In genomic region chr12:50243507-50243906, GRCh38 we compare ENCODE assay signal across 16 cellular contexts. TPM values are rescaled to one million over a fixed set of nuclear protein-coding genes. Genes with fewer than 3 reads are reported as not detected.
A peak's percentile ranks its signal among the peaks of the same experiment; 100 is the strongest.
DNase-seq lines count a peak whose midpoint lies in the region; ATAC-seq and TF ChIP-seq lines count a peak whose summit lies in the region.
"Had no signal": no experiment of that assay in that cellular context is flagged by ENCODE, and none has a peak within 500 bp of the region (broad histone marks: within the 10 kb centered on the region; RNA-seq: fewer than 3 reads in every experiment).

No MANE protein-coding gene starts in this region.

- H3K36me3 ChIP-seq in RWPE2 (ENCODE audit: low read depth): peaks cover 12% of the 10 kb centered on the region
- H3K36me3 ChIP-seq in hepatocyte (replicated peaks; ENCODE audit: insufficient read depth, low read depth): no peaks in the 10 kb centered on the region
- H3K36me3 ChIP-seq in skeletal muscle tissue (ENCODE audit: control insufficient read depth in 3 of 3, insufficient read depth in 3 of 3, low read length in 3 of 3): peaks cover 0 to 2% (median 0%) of the 10 kb centered on the region in 3 donors
- H3K36me3 ChIP-seq: right lobe of liver had no signal

- H3K9me2 ChIP-seq in hepatocyte (replicated peaks; ENCODE audit: insufficient read depth): no peaks in the 10 kb centered on the region

- 71% methylated on average over 1 of the region's 1 CpG for WGBS in hepatocyte (ENCODE audit: low lambda C conversion rate, missing lambda C conversion rate)

- no peak for ATAC-seq in RWPE2 (ENCODE audit: low read depth)
- no peak for ATAC-seq in GM21447 (IDR thresholded peaks at IDR 0.05; ENCODE audit: unreplicated experiment)
- ATAC-seq: right lobe of liver; stimulated activated naive CD8-positive, alpha-beta T cell treated with anti-CD3 and anti-CD28 coated beads, Interleukin-15, Interleukin-2, amounts not matched to agents 100 U/mL and 50 U/mL, for 24 hours had no signal

- H3K4me1 ChIP-seq in RWPE2 (ENCODE audit: insufficient read depth, poor library complexity, severe bottlenecking): peaks cover 47% of the 10 kb centered on the region
- H3K4me1 ChIP-seq in hepatocyte (ENCODE audit: insufficient read depth): peaks cover 26% of the 10 kb centered on the region
- H3K4me1 ChIP-seq in skeletal muscle tissue (ENCODE audit: control insufficient read depth in 3 of 3, insufficient read depth in 3 of 3, low read length in 3 of 3): peaks cover 29 to 49% (median 46%) of the 10 kb centered on the region in 3 donors

- H4K20me1 ChIP-seq in hepatocyte (ENCODE audit: insufficient read depth, poor library complexity, severe bottlenecking): no peaks in the 10 kb centered on the region

- peaks cover 42% of the 10 kb centered on the region for H3K79me2 ChIP-seq in hepatocyte

- no peaks in the 10 kb centered on the region for H3K27me3 ChIP-seq in AG04450 (ENCODE audit: control insufficient read depth, insufficient read depth, low read length)
- H3K27me3 ChIP-seq in RWPE2 (ENCODE audit: insufficient read depth, poor library complexity, severe bottlenecking): no peaks in the 10 kb centered on the region
- no peaks in the 10 kb centered on the region for H3K27me3 ChIP-seq in hepatocyte
- H3K27me3 ChIP-seq in skeletal muscle tissue (ENCODE audit: control insufficient read depth in 3 of 3, insufficient read depth in 3 of 3, low read length in 3 of 3): no peaks in the 10 kb centered on the region
- H3K27me3 ChIP-seq: right lobe of liver had no signal

- H3K4me3 ChIP-seq in AG04450 (ENCODE audit: low read depth, low read length): no peak overlapping the region
- no peak overlapping the region for H3K4me3 ChIP-seq in RWPE2 (ENCODE audit: severe bottlenecking)
- no peak overlapping the region for H3K4me3 ChIP-seq in hepatocyte
- H3K4me3 ChIP-seq in skeletal muscle tissue (ENCODE audit: low read length in 3 of 3): no peak overlapping the region
- H3K4me3 ChIP-seq: right lobe of liver had no signal

- no peak for DNase-seq in AG04450 (ENCODE audit: low read depth, low spot score)
- DNase-seq in RWPE2 (ENCODE audit: low spot score): no peak
- no peak for DNase-seq in hepatocyte (ENCODE audit: low spot score)
- DNase-seq in NCI-H187 (lab: John Stamatoyannopoulos, UW): no peak
- no peak for DNase-seq in SHP77 treated with DMSO at 0.1 percent for 48 hours (lab: John Stamatoyannopoulos, UW)
- DNase-seq in stimulated activated CD4-positive, alpha-beta T cell treated with anti-CD3 and anti-CD28 coated beads, Interleukin-4, amount 100 ng/mL, for 4 hours: no peak
- DNase-seq: ACHN; activated CD4-positive, alpha-beta T cell treated with anti-CD3 and anti-CD28 coated beads, Interleukin-2, amount 50 U/mL, for 48 hours; GDM1; KBM-7; NCI-H2171 treated with DMSO at 0.1 percent for 48 hours; right lobe of liver; Right ventricle myocardium superior; stimulated activated naive CD8-positive, alpha-beta T cell treated with anti-CD3 and anti-CD28 coated beads, Interleukin-15, Interleukin-2, amounts not matched to agents 100 U/mL and 50 U/mL, for 24 hours had no signal

- H3K9ac ChIP-seq in skeletal muscle tissue (ENCODE audit: low read depth in 1 of 3, low read length in 3 of 3): no peak overlapping the region

- TF ChIP-seq CTCF in AG04450 (IDR thresholded peaks at IDR 0.05; ENCODE audit: low read depth, low read length) (no peak), RWPE2 (IDR thresholded peaks at IDR 0.05; ENCODE audit: poor library complexity, severe bottlenecking) (no peak), hepatocyte (IDR thresholded peaks at IDR 0.05; ENCODE audit: poor library complexity) (no peak)

- H3K27ac ChIP-seq in AG04450 (ENCODE audit: low read depth, low read length): peak overlapping the region; percentile 42
- peak overlapping the region; percentile 45 for H3K27ac ChIP-seq in RWPE2 (ENCODE audit: poor library complexity, severe bottlenecking)
- H3K27ac ChIP-seq in hepatocyte: peak overlapping the region; percentile 78
- H3K27ac ChIP-seq in skeletal muscle tissue (ENCODE audit: low read depth, low read length): peak overlapping the region; percentile 72

- POLR2A ChIA-PET in AG04450 (lab: Yijun Ruan, JAX): interaction anchor here (0.6 to 4.3 kb wide), 2 partner anchors 8 to 22 kb away, joined by 10 to 48 read pairs; no protein-coding TSS in a partner anchor

- CTCF ChIA-PET in AG04450 (lab: Charles Lee): interaction anchor here (0.7 to 1.3 kb wide), 3 partner anchors 8 to 21 kb away, joined by 3 to 7 read pairs (median 3); no protein-coding TSS in a partner anchor

- H3K4me2 ChIP-seq in hepatocyte: no peak overlapping the region

- H2AFZ ChIP-seq in hepatocyte: no peak overlapping the region

- H3K9me3 ChIP-seq in AG04450 (ENCODE audit: control insufficient read depth, insufficient read depth, low read length) (no peaks in the 10 kb centered on the region), RWPE2 (ENCODE audit: severe bottlenecking) (no peaks in the 10 kb centered on the region), hepatocyte (ENCODE audit: low read depth) (no peaks in the 10 kb centered on the region), skeletal muscle tissue (ENCODE audit: control insufficient read depth in 3 of 3, low read length in 3 of 3) (no peaks in the 10 kb centered on the region)
- H3K9me3 ChIP-seq: right lobe of liver had no signal

RNA-seq across cellular contexts. Expression of gene LIMA1, which starts 39.8 kb away (rescaled TPM):
- polyA plus RNA-seq in AG04450 (2011; rRNA removed) (177 and 218 TPM in 2 replicates), hepatocyte (54.8 and 59.7 TPM in 2 replicates)
- 211 and 251 TPM in 2 replicates for polyA minus RNA-seq in AG04450 (2011; rRNA and poly(A)+ RNA removed)
- total RNA-seq in hepatocyte (84.4 and 93.3 TPM in 2 replicates), skeletal muscle tissue (54.3 TPM)
